Comparison of ENCODE assay signal across 1 cellular context in genomic region chr10:73167557-73168485, GRCh38.
TF ChIP-seq lines count a peak whose summit lies in the region.

Gene ECD, minus strand, starts transcription at chr10:73168008. Its CDS starts 4,071 bp downstream, at chr10:73163937.
Gene FAM149B1, plus strand, starts transcription at chr10:73168119. Its CDS starts 221 bp downstream, at chr10:73168340.

TF ChIP-seq in GM12878, 131 proteins besides CTCF, POLR2A, EP300 and RAD21 (continued from another document):
- TF ChIP-seq, protein P1, sequence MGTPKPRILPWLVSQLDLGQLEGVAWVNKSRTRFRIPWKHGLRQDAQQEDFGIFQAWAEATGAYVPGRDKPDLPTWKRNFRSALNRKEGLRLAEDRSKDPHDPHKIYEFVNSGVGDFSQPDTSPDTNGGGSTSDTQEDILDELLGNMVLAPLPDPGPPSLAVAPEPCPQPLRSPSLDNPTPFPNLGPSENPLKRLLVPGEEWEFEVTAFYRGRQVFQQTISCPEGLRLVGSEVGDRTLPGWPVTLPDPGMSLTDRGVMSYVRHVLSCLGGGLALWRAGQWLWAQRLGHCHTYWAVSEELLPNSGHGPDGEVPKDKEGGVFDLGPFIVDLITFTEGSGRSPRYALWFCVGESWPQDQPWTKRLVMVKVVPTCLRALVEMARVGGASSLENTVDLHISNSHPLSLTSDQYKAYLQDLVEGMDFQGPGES (IDR thresholded peaks at IDR 0.05) = no peak
- TF ChIP-seq ZNF622 (IDR thresholded peaks at IDR 0.05) (no peak), NBN (IDR thresholded peaks at IDR 0.05) (peak; percentile 99), IKZF2 (IDR thresholded peaks at IDR 0.05) (peak in 1 of 2 experiments; percentile 59; a peak in 3 of 4 replicates), YBX1 (IDR thresholded peaks at IDR 0.05) (no peak), PML (IDR thresholded peaks at IDR 0.05; ENCODE audit: low read length) (peak; percentile 96)
- TF ChIP-seq, protein P2, sequence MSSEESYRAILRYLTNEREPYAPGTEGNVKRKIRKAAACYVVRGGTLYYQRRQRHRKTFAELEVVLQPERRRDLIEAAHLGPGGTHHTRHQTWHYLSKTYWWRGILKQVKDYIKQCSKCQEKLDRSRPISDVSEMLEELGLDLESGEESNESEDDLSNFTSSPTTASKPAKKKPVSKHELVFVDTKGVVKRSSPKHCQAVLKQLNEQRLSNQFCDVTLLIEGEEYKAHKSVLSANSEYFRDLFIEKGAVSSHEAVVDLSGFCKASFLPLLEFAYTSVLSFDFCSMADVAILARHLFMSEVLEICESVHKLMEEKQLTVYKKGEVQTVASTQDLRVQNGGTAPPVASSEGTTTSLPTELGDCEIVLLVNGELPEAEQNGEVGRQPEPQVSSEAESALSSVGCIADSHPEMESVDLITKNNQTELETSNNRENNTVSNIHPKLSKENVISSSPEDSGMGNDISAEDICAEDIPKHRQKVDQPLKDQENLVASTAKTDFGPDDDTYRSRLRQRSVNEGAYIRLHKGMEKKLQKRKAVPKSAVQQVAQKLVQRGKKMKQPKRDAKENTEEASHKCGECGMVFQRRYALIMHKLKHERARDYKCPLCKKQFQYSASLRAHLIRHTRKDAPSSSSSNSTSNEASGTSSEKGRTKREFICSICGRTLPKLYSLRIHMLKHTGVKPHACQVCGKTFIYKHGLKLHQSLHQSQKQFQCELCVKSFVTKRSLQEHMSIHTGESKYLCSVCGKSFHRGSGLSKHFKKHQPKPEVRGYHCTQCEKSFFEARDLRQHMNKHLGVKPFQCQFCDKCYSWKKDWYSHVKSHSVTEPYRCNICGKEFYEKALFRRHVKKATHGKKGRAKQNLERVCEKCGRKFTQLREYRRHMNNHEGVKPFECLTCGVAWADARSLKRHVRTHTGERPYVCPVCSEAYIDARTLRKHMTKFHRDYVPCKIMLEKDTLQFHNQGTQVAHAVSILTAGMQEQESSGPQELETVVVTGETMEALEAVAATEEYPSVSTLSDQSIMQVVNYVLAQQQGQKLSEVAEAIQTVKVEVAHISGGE (CRISPR knock-in tag; IDR thresholded peaks at IDR 0.05) = peak; percentile 58
